ENCODE assay signal across 29 cellular contexts in the genomic region with DNA sequence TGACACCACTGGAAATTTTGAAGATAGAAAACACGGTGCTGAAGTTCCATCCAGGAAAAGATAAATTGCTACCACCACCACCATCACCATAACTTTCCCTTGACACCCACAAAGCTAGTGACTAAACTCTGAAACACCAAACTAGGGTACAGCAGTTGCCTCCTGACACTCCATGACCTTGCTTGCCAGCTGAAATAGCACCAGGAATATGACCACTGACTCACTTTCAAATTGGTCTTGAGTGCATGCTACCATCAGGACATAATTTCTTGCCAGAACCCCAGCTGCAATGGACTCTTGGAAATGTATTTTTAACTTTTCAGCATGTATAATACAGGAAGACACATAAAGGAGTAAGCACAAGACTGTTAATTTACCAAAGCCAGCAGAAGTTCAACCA.
"Had no signal": no experiment of that assay in that cellular context is flagged by ENCODE, and none has a peak within 500 bp of the region (broad histone marks: within the 10 kb centered on the region; RNA-seq: fewer than 3 reads in every experiment).

No MANE protein-coding gene starts in this region.

- ATAC-seq: activated CD4-positive, alpha-beta T cell treated with anti-CD3 and anti-CD28 coated beads for 36 hours; activated CD4-positive, CD25-positive, alpha-beta regulatory T cell treated with anti-CD3 and anti-CD28 coated beads, Interleukin-2, amount 50 U/mL, for 24 hours; activated CD8-positive, alpha-beta memory T cell treated with anti-CD3 and anti-CD28 coated beads, Interleukin-2, amount 10 ng/mL, durations not matched to agents 7 days and 5 days; activated CD8-positive, alpha-beta T cell treated with anti-CD3 and anti-CD28 coated beads, Interleukin-2, amount 10 ng/mL, durations not matched to agents 7 days and 5 days; activated naive CD8-positive, alpha-beta T cell treated with anti-CD3 and anti-CD28 coated beads, Interleukin-2, amount 50 U/mL, for 24 hours; body of pancreas; WTC11 had no signal

- DNase-seq: activated CD4-positive, alpha-beta memory T cell treated with anti-CD3 and anti-CD28 coated beads, Interleukin-2, amount 10 ng/mL, durations not matched to agents 7 days and 5 days; activated CD4-positive, alpha-beta T cell treated with anti-CD3 and anti-CD28 coated beads for 1 hour; activated CD4-positive, alpha-beta T cell treated with anti-CD3 and anti-CD28 coated beads for 36 hours; activated CD4-positive, alpha-beta T cell treated with anti-CD3 and anti-CD28 coated beads for 48 hours; activated CD4-positive, alpha-beta T cell treated with anti-CD3 and anti-CD28 coated beads, Interleukin-2, amount 10 ng/mL, durations not matched to agents 7 days and 5 days; activated CD4-positive, alpha-beta T cell treated with anti-CD3 and anti-CD28 coated beads, Interleukin-2, amount 50 U/mL, for 48 hours; activated CD4-positive, CD25-positive, alpha-beta regulatory T cell; activated CD8-positive, alpha-beta memory T cell treated with anti-CD3 and anti-CD28 coated beads for 24 hours; activated CD8-positive, alpha-beta memory T cell treated with anti-CD3 and anti-CD28 coated beads, Interleukin-2, amount 10 ng/mL, durations not matched to agents 7 days and 5 days; activated CD8-positive, alpha-beta memory T cell treated with anti-CD3 and anti-CD28 coated beads, Interleukin-2, amount 50 U/mL, for 48 hours; activated CD8-positive, alpha-beta T cell treated with anti-CD3 and anti-CD28 coated beads, Interleukin-2, amount 10 ng/mL, durations not matched to agents 7 days and 5 days; activated effector memory CD4-positive, alpha-beta T cell treated with Interleukin-2 at 50 U/mL for 16 hours; activated gamma-delta T cell; activated naive CD4-positive, alpha-beta T cell treated with anti-CD3 and anti-CD28 coated beads, Interleukin-2, amount 10 ng/mL, durations not matched to agents 7 days and 5 days; activated naive CD4-positive, alpha-beta T cell treated with Interleukin-2 at 50 U/mL for 16 hours; activated naive CD8-positive, alpha-beta T cell treated with anti-CD3 and anti-CD28 coated beads, Interleukin-2, amount 10 ng/mL, durations not matched to agents 7 days and 5 days; activated naive CD8-positive, alpha-beta T cell treated with anti-CD3 and anti-CD28 coated beads, Interleukin-2, amount 50 U/mL, for 24 hours; activated T-cell treated with anti-CD3 and anti-CD28 coated beads, Interleukin-2, amount 50 U/mL, for 24 hours; activated T-cell treated with anti-CD3 and anti-CD28 coated beads, Interleukin-2, amount 50 U/mL, for 48 hours; aorta; body of pancreas; brain microvascular endothelial cell; central memory CD4-positive, alpha-beta T cell; T-helper 1 cell; T-helper 2 cell; T-helper 9 cell; WERI-Rb-1 had no signal
